In the genomic region with DNA sequence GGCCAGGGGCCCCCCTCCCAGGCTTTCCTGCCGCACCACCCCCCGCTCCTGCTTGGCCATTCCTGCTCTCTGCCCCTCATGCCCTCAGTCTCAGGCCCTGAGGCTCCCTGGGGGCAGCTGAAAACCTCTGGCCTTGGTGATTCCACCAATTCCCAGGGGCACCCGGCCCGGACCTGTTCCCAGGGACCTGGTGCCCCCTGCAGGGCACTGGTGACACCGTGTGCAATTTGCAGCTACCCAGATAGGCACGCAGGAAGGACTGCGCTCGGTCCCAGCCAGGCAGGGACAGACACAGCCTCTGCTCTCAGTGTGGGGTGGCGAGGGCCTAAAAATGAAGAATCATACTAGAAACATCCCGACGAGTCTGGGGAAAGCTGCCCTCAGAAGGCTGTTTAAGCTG, we compare ENCODE assay signal across 8 cellular contexts. TPM values are rescaled to one million over a fixed set of nuclear protein-coding genes. Genes with fewer than 3 reads are reported as not detected.
A peak's percentile ranks its signal among the peaks of the same experiment; 100 is the strongest.
DNase-seq lines count a peak whose midpoint lies in the region; ATAC-seq, FAIRE-seq and TF ChIP-seq lines count a peak whose summit lies in the region.

No MANE protein-coding gene starts in this region.

- H3K4me3 ChIP-seq in K562 (no peak overlapping the region), right lobe of liver (no peak overlapping the region)

- H3K27me3 ChIP-seq in K562 (ENCODE audit: control insufficient read depth in 2 of 2, insufficient read depth in 2 of 2, low read length in 2 of 2) (peaks cover 31 to 70% of the 10 kb centered on the region in 2 experiments), right lobe of liver (no peaks in the 10 kb centered on the region)

- peaks cover 0 to 9% of the 10 kb centered on the region in 2 experiments; a peak in 1 of 5 replicates for H3K4me1 ChIP-seq in K562 (replicated peaks in 1 of 2; ENCODE audit: control insufficient read depth in 2 of 2, insufficient read depth in 2 of 2, low read length in 2 of 2)
- H3K4me1 ChIP-seq in right lobe of liver, result no peaks in the 10 kb centered on the region

- no peak for TF ChIP-seq POLR2A in K562 (conservative IDR thresholded peaks at IDR 0.05)
- TF ChIP-seq POLR2A in right lobe of liver (IDR thresholded peaks at IDR 0.05), result no peak

- H3K9me1 ChIP-seq in K562 (ENCODE audit: control insufficient read depth, insufficient read depth, low read length), result no peaks in the 10 kb centered on the region

- WGBS in K562 (ENCODE audit: insufficient coverage, low coverage, missing lambda C conversion rate), result 7% methylated on average over 11 of the region's 11 CpGs
- WGBS in right lobe of liver (ENCODE audit: insufficient coverage, low coverage, low lambda C conversion rate, missing lambda C conversion rate), result 24% methylated on average over 5 of the region's 11 CpGs

- H3K36me3 ChIP-seq in K562 (ENCODE audit: control insufficient read depth, insufficient read depth, low read length) (no peaks in the 10 kb centered on the region), right lobe of liver (no peaks in the 10 kb centered on the region)

- CTCF ChIA-PET in activated CD8-positive, alpha-beta T cell treated with anti-CD3 and anti-CD28 coated beads for 36 hours (lab: Charles Lee), result interaction anchor here (0.5 to 2.8 kb wide), 10 partner anchors 9 to 186 kb away, joined by 3 to 18 read pairs (median 3); no protein-coding TSS in a partner anchor
- CTCF ChIA-PET in activated CD8-positive, alpha-beta T cell treated with anti-CD3 and anti-CD28 coated beads, Interleukin-2, amount 10 ng/mL, durations not matched to agents 7 days and 5 days (lab: Charles Lee), result no interaction called here
- CTCF ChIA-PET in K562 (lab: Yijun Ruan, JAX; ENCODE audit: low intra/inter-chr PET ratio), result interaction anchor here (0.6 kb wide), 1 partner anchor 170 kb away, joined by 3 read pairs; no protein-coding TSS in a partner anchor

- ATAC-seq in activated CD8-positive, alpha-beta T cell treated with anti-CD3 and anti-CD28 coated beads for 36 hours, result peak; percentile 62
- ATAC-seq in activated CD8-positive, alpha-beta T cell treated with anti-CD3 and anti-CD28 coated beads, Interleukin-2, amount 10 ng/mL, durations not matched to agents 7 days and 5 days, result no peak
- ATAC-seq in K562, result peak; percentile 87
- ATAC-seq in right lobe of liver, result peak in 3 of 4 donors; percentile 33 to 58 (median 36)
- no peak for ATAC-seq in HG03521 (IDR thresholded peaks at IDR 0.05; ENCODE audit: unreplicated experiment)

- peak; percentile 67 for FAIRE-seq in K562 (lab: Jason Lieb, UNC)

- no peak for TF ChIP-seq EP300 in K562 (IDR thresholded peaks at IDR 0.05; ENCODE audit: low read length)

- no peaks in the 10 kb centered on the region for H3K36me3 Mint-ChIP-seq in activated CD8-positive, alpha-beta T cell treated with anti-CD3 and anti-CD28 coated beads for 36 hours (ENCODE audit: low read depth)
- no peaks in the 10 kb centered on the region for H3K36me3 Mint-ChIP-seq in activated CD8-positive, alpha-beta T cell treated with anti-CD3 and anti-CD28 coated beads, Interleukin-2, amount 10 ng/mL, durations not matched to agents 7 days and 5 days (ENCODE audit: low read depth)

- no peak overlapping the region for H3K27ac Mint-ChIP-seq in activated CD8-positive, alpha-beta T cell treated with anti-CD3 and anti-CD28 coated beads for 36 hours
- H3K27ac Mint-ChIP-seq in activated CD8-positive, alpha-beta T cell treated with anti-CD3 and anti-CD28 coated beads, Interleukin-2, amount 10 ng/mL, durations not matched to agents 7 days and 5 days, result no peak overlapping the region

- peaks cover 13% of the 10 kb centered on the region; the same call in 1 of the 2 replicates for H4K20me1 ChIP-seq in K562 (replicated peaks; ENCODE audit: control insufficient read depth, insufficient read depth, low read length)

- peaks cover 14% of the 10 kb centered on the region for H3K27me3 Mint-ChIP-seq in activated CD8-positive, alpha-beta T cell treated with anti-CD3 and anti-CD28 coated beads for 36 hours
- H3K27me3 Mint-ChIP-seq in activated CD8-positive, alpha-beta T cell treated with anti-CD3 and anti-CD28 coated beads, Interleukin-2, amount 10 ng/mL, durations not matched to agents 7 days and 5 days (ENCODE audit: low read depth), result peaks cover 7% of the 10 kb centered on the region

- H3K4me3 Mint-ChIP-seq in activated CD8-positive, alpha-beta T cell treated with anti-CD3 and anti-CD28 coated beads for 36 hours, result no peak overlapping the region
- no peak overlapping the region for H3K4me3 Mint-ChIP-seq in activated CD8-positive, alpha-beta T cell treated with anti-CD3 and anti-CD28 coated beads, Interleukin-2, amount 10 ng/mL, durations not matched to agents 7 days and 5 days

- H3K9me3 ChIP-seq in K562 (replicated peaks; ENCODE audit: control insufficient read depth, insufficient read depth, low read depth, low read length) (no peaks in the 10 kb centered on the region), right lobe of liver (no peaks in the 10 kb centered on the region)

- BruUV-seq in K562 (replicated peaks; lab: Mats Ljungman, UMichigan), result no TSS peak

- POLR2A ChIA-PET in activated CD8-positive, alpha-beta T cell treated with anti-CD3 and anti-CD28 coated beads for 36 hours (lab: Charles Lee), result no interaction called here
- POLR2A ChIA-PET in activated CD8-positive, alpha-beta T cell treated with anti-CD3 and anti-CD28 coated beads, Interleukin-2, amount 10 ng/mL, durations not matched to agents 7 days and 5 days (lab: Charles Lee), result no interaction called here
- POLR2A ChIA-PET in K562 (lab: Yijun Ruan, JAX), result interaction anchor here (0.9 to 1.1 kb wide), 3 partner anchors 9 to 42 kb away, joined by 3 to 4 read pairs (median 3); no protein-coding TSS in a partner anchor

- H3K9me3 Mint-ChIP-seq in activated CD8-positive, alpha-beta T cell treated with anti-CD3 and anti-CD28 coated beads for 36 hours, result no peaks in the 10 kb centered on the region
- no peaks in the 10 kb centered on the region for H3K9me3 Mint-ChIP-seq in activated CD8-positive, alpha-beta T cell treated with anti-CD3 and anti-CD28 coated beads, Interleukin-2, amount 10 ng/mL, durations not matched to agents 7 days and 5 days (ENCODE audit: insufficient read depth)

- H3K27ac ChIP-seq in K562 (ENCODE audit: extremely low read depth, low read depth, low read length) (no peak overlapping the region), right lobe of liver (no peak overlapping the region)

- H3K4me2 ChIP-seq in K562 (ENCODE audit: insufficient read depth, low read length), result no peak overlapping the region

- DNase-seq in activated CD8-positive, alpha-beta T cell treated with anti-CD3 and anti-CD28 coated beads for 36 hours, result peak; percentile 38
- no peak for DNase-seq in activated CD8-positive, alpha-beta T cell treated with anti-CD3 and anti-CD28 coated beads, Interleukin-2, amount 10 ng/mL, durations not matched to agents 7 days and 5 days
- DNase-seq in M059J (ENCODE audit: low read depth) (peak; percentile 48), K562 (ENCODE audit: extremely low read depth in 1 of 4, low spot score in 3 of 4) (peak; percentile 49 to 60 (median 54)), right lobe of liver (peak in 1 of 3 donors; percentile 31), DMS79 treated with DMSO at 0.1 percent for 48 hours (lab: John Stamatoyannopoulos, UW) (no peak), cerebellar nuclear complex (lab: John Stamatoyannopoulos, UW) (no peak)

- peak; percentile 36 for TF ChIP-seq CTCF in activated CD8-positive, alpha-beta T cell treated with anti-CD3 and anti-CD28 coated beads for 36 hours (IDR thresholded peaks at IDR 0.05)
- peak; percentile 59 to 68 (median 67) for TF ChIP-seq CTCF in K562 (IDR thresholded peaks at IDR 0.05 in 2 of 3, conservative IDR thresholded peaks at IDR 0.05 in 1 of 3; ENCODE audit: insufficient read depth in 2 of 3, low read depth in 1 of 3, low read length in 3 of 3)
- peak in 3 of 4 donors; percentile 16 to 32 (median 24) for TF ChIP-seq CTCF in right lobe of liver (IDR thresholded peaks at IDR 0.05)

- H2AFZ ChIP-seq in K562 (ENCODE audit: low read depth, low read length), result no peak overlapping the region

- intact Hi-C loops in activated CD8-positive, alpha-beta T cell treated with anti-CD3 and anti-CD28 coated beads for 36 hours (cut with micrococcal nuclease), result no loop called here
- intact Hi-C loops in K562 (cut with micrococcal nuclease) (no loop called here), right lobe of liver (cut with DNase I) (no loop called here)

- H3K9ac ChIP-seq in K562 (ENCODE audit: insufficient read depth in 1 of 2, low read depth in 2 of 2, low read length in 2 of 2), result no peak overlapping the region

- no peaks in the 10 kb centered on the region for H3K79me2 ChIP-seq in K562 (ENCODE audit: control insufficient read depth, insufficient read depth, low read length)

- peak in 1 of 2 experiments; percentile 61; a peak in 2 of 4 replicates for TF ChIP-seq RAD21 in K562 (CRISPR knock-in tag; conservative IDR thresholded peaks at IDR 0.05 in 1 of 2, IDR thresholded peaks at IDR 0.05 in 1 of 2)

- H3K4me1 Mint-ChIP-seq in activated CD8-positive, alpha-beta T cell treated with anti-CD3 and anti-CD28 coated beads for 36 hours (ENCODE audit: low read depth), result no peaks in the 10 kb centered on the region
- no peaks in the 10 kb centered on the region for H3K4me1 Mint-ChIP-seq in activated CD8-positive, alpha-beta T cell treated with anti-CD3 and anti-CD28 coated beads, Interleukin-2, amount 10 ng/mL, durations not matched to agents 7 days and 5 days (ENCODE audit: low read depth)

- in situ Hi-C loops in K562 (cut with MboI), result no loop called here

RNA-seq across cellular contexts. Expression of a gene that starts 13.4 kb away (rescaled TPM):
- total RNA-seq in activated CD8-positive, alpha-beta T cell treated with anti-CD3 and anti-CD28 coated beads for 36 hours, result not detected
- total RNA-seq in activated CD8-positive, alpha-beta T cell treated with anti-CD3 and anti-CD28 coated beads, Interleukin-2, amount 10 ng/mL, durations not matched to agents 7 days and 5 days, result not detected
- 0.05 and 0.52 TPM in 2 replicates for total RNA-seq in M059J (2014; rRNA removed; shearing (Covaris generic))
- not detected in 2 replicates for total RNA-seq in K562 (2011; cell fraction: chromatin; rRNA removed; ENCODE audit: low replicate concordance)
- total RNA-seq in K562 (2011; cell fraction: nucleolus; rRNA removed), result not detected in 2 replicates
- total RNA-seq in K562 (2011; cell fraction: nucleoplasm; rRNA removed), result not detected in 2 replicates
- total RNA-seq in K562 (2014; rRNA removed) (not detected in 2 replicates), K562 (2014; rRNA removed; fragmentation: Illumina TruSeq; extraction: Trizol) (not detected in 2 replicates), K562 (2015; rRNA removed; fragmentation: Illumina TruSeq; extraction: Trizol) (not detected in 2 replicates), K562 (2021) (not detected in 2 replicates), right lobe of liver (1 to 10 TPM in 4 of 6 experiments, under 1 TPM in 2; 0.64 to 5.0 (median 2.3) TPM)
- polyA plus RNA-seq in K562 (2011; rRNA removed) (not detected in 2 replicates), K562 (2014; fragmentation: Illumina TruSeq; extraction: Trizol) (not detected in 2 replicates), K562 (2014; fragmentation: Nextera tagmentation; extraction: Ambion mirVana) (not detected), K562 (2014; rRNA removed) (not detected in 2 replicates)
- polyA plus RNA-seq in K562 (2011; cell fraction: cytosol; rRNA removed), result not detected in 2 replicates
- polyA plus RNA-seq in K562 (2011; cell fraction: nucleus; rRNA removed), result not detected in 2 replicates
- polyA plus RNA-seq in K562 (2012), result not detected in 2 replicates
- not detected in 2 replicates for polyA minus RNA-seq in K562 (2011; rRNA and poly(A)+ RNA removed)
- not detected in 2 replicates for polyA minus RNA-seq in K562 (2011; cell fraction: cytosol; rRNA and poly(A)+ RNA removed)
- polyA minus RNA-seq in K562 (2011; cell fraction: nucleus; rRNA and poly(A)+ RNA removed), result not detected in 2 replicates

Comparison
In these comparisons a context has a peak if more than half of its experiments do, and no peak if none do; other contexts are left out.
1. ATAC-seq: peak in activated CD8-positive, alpha-beta T cell treated with anti-CD3 and anti-CD28 coated beads for 36 hours (single experiment), K562 (single experiment) and right lobe of liver (3 of 4); none in activated CD8-positive, alpha-beta T cell treated with anti-CD3 and anti-CD28 coated beads, Interleukin-2, amount 10 ng/mL, durations not matched to agents 7 days and 5 days (single experiment) and HG03521 (single experiment).
2. DNase-seq: peak in activated CD8-positive, alpha-beta T cell treated with anti-CD3 and anti-CD28 coated beads for 36 hours (single experiment), M059J (single experiment) and K562 (4 of 4); none in activated CD8-positive, alpha-beta T cell treated with anti-CD3 and anti-CD28 coated beads, Interleukin-2, amount 10 ng/mL, durations not matched to agents 7 days and 5 days (single experiment), DMS79 treated with DMSO at 0.1 percent for 48 hours (single experiment) and cerebellar nuclear complex (0 of 2).
3. Peak in every context shown above with its lines, with median percentiles within 50 percentile points of each other: CTCF ChIP-seq.